Comparison of ENCODE assay signal across 9 cellular contexts in genomic region chr5:168317521-168318147, GRCh38. TPM values are rescaled to one million over a fixed set of nuclear protein-coding genes. Genes with fewer than 3 reads are reported as not detected.
DNase-seq lines count a peak whose midpoint lies in the region; ATAC-seq and TF ChIP-seq lines count a peak whose summit lies in the region.
"Had no signal": no experiment of that assay in that cellular context is flagged by ENCODE, and none has a peak within 500 bp of the region (broad histone marks: within the 10 kb centered on the region; RNA-seq: fewer than 3 reads in every experiment).

No MANE protein-coding gene starts in this region.

- H3K4me2 ChIP-seq in mesendoderm (ENCODE audit: low read length) (no peak overlapping the region), Karpas-422 (ENCODE audit: low read depth, low read length, poor library complexity, severe bottlenecking) (no peak overlapping the region)

- H3K4me1 ChIP-seq in mesendoderm (ENCODE audit: control insufficient read depth, low read depth, low read length) (no peaks in the 10 kb centered on the region), Karpas-422 (ENCODE audit: low read length) (no peaks in the 10 kb centered on the region)

- no peak overlapping the region for H4K5ac ChIP-seq in mesendoderm (ENCODE audit: low read length)

- H3K79me1 ChIP-seq in mesendoderm (ENCODE audit: low read length): peaks cover 8% of the 10 kb centered on the region

- no peak overlapping the region for H4K8ac ChIP-seq in mesendoderm (ENCODE audit: low read depth, low read length)

- no peak overlapping the region for H2BK120ac ChIP-seq in mesendoderm (ENCODE audit: low read depth, low read length)

- H3K9me3 ChIP-seq in Karpas-422 (ENCODE audit: low read length): no peaks in the 10 kb centered on the region

- no peaks in the 10 kb centered on the region for H3K9me2 ChIP-seq in Karpas-422 (replicated peaks; ENCODE audit: insufficient read depth, low read length)

- DNase-seq in DMS53 (lab: John Stamatoyannopoulos, UW) (peak; percentile 98), NCI-H146 treated with DMSO at 0.1 percent for 48 hours (lab: John Stamatoyannopoulos, UW; ENCODE audit: unreplicated experiment) (peak; percentile 79), cardiac fibroblast (ENCODE audit: low read depth in 2 of 2) (peak; percentile 90 to 95), mesendoderm (peak; percentile 62), epidermal melanocyte (ENCODE audit: insufficient read length, low spot score) (no peak), iPS-NIHi7 (ENCODE audit: extremely low spot score) (no peak), Karpas-422 (no peak)

- H3K4me3 ChIP-seq in cardiac fibroblast (replicated peaks in 1 of 2; ENCODE audit: low read depth in 2 of 2, low read length in 2 of 2) (no peak overlapping the region), mesendoderm (ENCODE audit: low read length) (no peak overlapping the region), Karpas-422 (ENCODE audit: low read length) (no peak overlapping the region)
- H3K4me3 ChIP-seq: SK-N-MC had no signal

- H2BK15ac ChIP-seq in mesendoderm (replicated peaks; ENCODE audit: low read depth): no peak overlapping the region

- no peak for ATAC-seq in GM19452 (IDR thresholded peaks at IDR 0.05; ENCODE audit: unreplicated experiment)

- H3K9ac ChIP-seq in mesendoderm (ENCODE audit: low read length) (no peak overlapping the region), Karpas-422 (ENCODE audit: low read length) (no peak overlapping the region)

- WGBS in mesendoderm (ENCODE audit: extremely low coverage, insufficient coverage, low lambda C conversion rate): no CpG with 5 or more reads among the region's 4 CpGs

- no peaks in the 10 kb centered on the region for H3K36me3 ChIP-seq in mesendoderm (ENCODE audit: control insufficient read depth, insufficient read depth, low read length)
- no peaks in the 10 kb centered on the region for H3K36me3 ChIP-seq in Karpas-422 (ENCODE audit: insufficient read depth, low read length)

- no peak overlapping the region for H3K4ac ChIP-seq in mesendoderm (ENCODE audit: low read depth, low read length)

- no peak overlapping the region for H2AFZ ChIP-seq in Karpas-422 (ENCODE audit: low read length)

- H3K56ac ChIP-seq in mesendoderm (ENCODE audit: low read length): peak overlapping the region; percentile 44

- no peak overlapping the region for H2BK5ac ChIP-seq in mesendoderm (ENCODE audit: low read length)

- H2AK5ac ChIP-seq in mesendoderm (ENCODE audit: low read length): no peak overlapping the region

- H3K27me3 ChIP-seq in mesendoderm (ENCODE audit: insufficient read depth, low read length, poor library complexity) (no peaks in the 10 kb centered on the region), Karpas-422 (ENCODE audit: low read length) (no peaks in the 10 kb centered on the region)

- H3K23ac ChIP-seq in mesendoderm (ENCODE audit: low read length): no peak overlapping the region

- no peak for TF ChIP-seq CTCF in cardiac fibroblast (IDR thresholded peaks at IDR 0.05; ENCODE audit: low read depth, low read length)

- H3K27ac ChIP-seq in mesendoderm (ENCODE audit: low read depth, low read length) (no peak overlapping the region), Karpas-422 (ENCODE audit: low read length) (no peak overlapping the region)
- H3K27ac ChIP-seq: SK-N-MC had no signal

- no peak overlapping the region for H3K18ac ChIP-seq in mesendoderm (ENCODE audit: low read length)

- H3K79me2 ChIP-seq in mesendoderm (ENCODE audit: control insufficient read depth, insufficient read depth, low read length) (peaks cover 6% of the 10 kb centered on the region), Karpas-422 (ENCODE audit: low read length) (no peaks in the 10 kb centered on the region)

- no peaks in the 10 kb centered on the region for H4K20me1 ChIP-seq in Karpas-422 (ENCODE audit: insufficient read depth, low read depth, low read length)

RNA-seq across cellular contexts. Expression of gene WWC1, which starts 26.2 kb away (rescaled TPM):
- 23.3 TPM for polyA plus RNA-seq in mesendoderm (2013, experiment 1 of 2)
- polyA plus RNA-seq in mesendoderm (2013, experiment 2 of 2): 24.1 TPM
- total RNA-seq in Karpas-422 (2014; rRNA removed; shearing (Covaris generic); ENCODE audit: low replicate concordance): not detected in 2 replicates

Comparison
In these comparisons a context has a peak if more than half of its experiments do, and no peak if none do; other contexts are left out.
1. DNase-seq: peak in DMS53 (single experiment), NCI-H146 treated with DMSO at 0.1 percent for 48 hours (single experiment), cardiac fibroblast (2 of 2) and mesendoderm (single experiment); none in epidermal melanocyte (single experiment), iPS-NIHi7 (single experiment) and Karpas-422 (single experiment).